ENCODE assay signal across 21 cellular contexts in the genomic region with DNA sequence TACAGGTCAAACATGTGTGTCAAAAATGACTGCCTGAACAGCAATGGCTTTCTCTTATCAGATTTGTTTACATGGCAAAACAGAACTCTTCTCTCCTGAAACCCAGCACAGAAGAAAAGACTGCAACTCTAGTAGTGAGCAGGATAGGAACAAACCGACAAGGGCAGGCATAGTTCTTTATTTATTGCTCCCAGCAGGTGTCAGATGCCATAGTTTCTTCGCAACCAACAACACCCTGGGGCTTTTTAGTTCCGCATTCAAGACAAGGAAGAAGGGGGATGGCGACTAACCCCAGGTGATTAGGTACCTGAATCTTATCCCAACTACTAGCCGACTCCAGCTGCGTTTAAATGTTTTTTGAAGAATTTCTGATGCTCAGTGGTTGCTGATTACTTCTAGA.
DNase-seq lines count a peak whose midpoint lies in the region; ATAC-seq and TF ChIP-seq lines count a peak whose summit lies in the region.
"Had no signal": no experiment of that assay in that cellular context is flagged by ENCODE, and none has a peak within 500 bp of the region (broad histone marks: within the 10 kb centered on the region; RNA-seq: fewer than 3 reads in every experiment).

No MANE protein-coding gene starts in this region.

- H3K56ac ChIP-seq in H9 (ENCODE audit: insufficient read length, low read depth, low read length): no peak overlapping the region

- no peak overlapping the region for H2AK5ac ChIP-seq in H9 (ENCODE audit: insufficient read length, low read length)
- H2AK5ac ChIP-seq in neuronal stem cell (ENCODE audit: low read depth, low read length): no peak overlapping the region

- peak; percentile 97 for ATAC-seq in WTC11

- H4K8ac ChIP-seq in H9 (replicated peaks; ENCODE audit: insufficient read length, low read depth, low read length) (no peak overlapping the region), neuronal stem cell (ENCODE audit: low read depth, low read length) (no peak overlapping the region)

- no CpG with 5 or more reads among the region's 6 CpGs for WGBS in H9 (ENCODE audit: extremely low coverage, insufficient read length, low lambda C conversion rate)
- WGBS in neuronal stem cell (ENCODE audit: extremely low coverage in 2 of 2, insufficient read length in 2 of 2, insufficient replicate concordance in 1 of 2), 2 donors: no CpG with 5 or more reads among the region's 6 CpGs

- POLR2A ChIA-PET in WTC11 (lab: Charles Lee): no interaction called here

- H3K4me2 ChIP-seq in H9 (ENCODE audit: insufficient read depth, insufficient read length, low read length) (no peak overlapping the region), neuronal stem cell (ENCODE audit: insufficient read depth, low read length, poor library complexity, severe bottlenecking) (no peak overlapping the region)
- H3K4me2 ChIP-seq: PC-9 had no signal

- H4K91ac ChIP-seq in H9 (ENCODE audit: insufficient read length, low read depth, low read length) (no peak overlapping the region), neuronal stem cell (ENCODE audit: low read depth, low read length, poor library complexity) (no peak overlapping the region)

- H3K27me3 Mint-ChIP-seq in H9 (ENCODE audit: low read depth): no peaks in the 10 kb centered on the region
- no peaks in the 10 kb centered on the region for H3K27me3 Mint-ChIP-seq in WTC11 (ENCODE audit: low read depth)
- H3K27me3 Mint-ChIP-seq in chondrocyte (ENCODE audit: low read depth): no peaks in the 10 kb centered on the region
- H3K27me3 Mint-ChIP-seq in glutamatergic neuron (ENCODE audit: unreplicated experiment): no peaks in the 10 kb centered on the region
- H3K27me3 Mint-ChIP-seq: CD8-positive, alpha-beta memory T cell had no signal

- H3K9ac ChIP-seq in H9 (ENCODE audit: extremely low read depth, insufficient read length, low read length): no peak overlapping the region
- H3K9ac ChIP-seq in iPS-20b (ENCODE audit: low read depth, low read length): no peak overlapping the region
- no peak overlapping the region for H3K9ac ChIP-seq in neuronal stem cell (ENCODE audit: low read depth, low read length, poor library complexity)

- no peaks in the 10 kb centered on the region for H3K27me3 ChIP-seq in H9 (ENCODE audit: insufficient read depth, low read length)
- H3K27me3 ChIP-seq in iPS-20b (ENCODE audit: insufficient read depth, low read length): no peaks in the 10 kb centered on the region
- no peaks in the 10 kb centered on the region for H3K27me3 ChIP-seq in neuronal stem cell (ENCODE audit: control insufficient read depth in 3 of 3, insufficient read depth in 3 of 3, low read depth in 1 of 3, low read length in 3 of 3)

- no peak overlapping the region for H3K18ac ChIP-seq in H9 (ENCODE audit: insufficient read length, low read depth, low read length)
- H3K18ac ChIP-seq in neuronal stem cell (ENCODE audit: low read length): no peak overlapping the region

- H2BK12ac ChIP-seq in H9 (ENCODE audit: insufficient read length, low read depth, low read length) (no peak overlapping the region), neuronal stem cell (ENCODE audit: low read length) (no peak overlapping the region)

- H3K4me3 Mint-ChIP-seq in H9 (no peak overlapping the region), WTC11 (no peak overlapping the region), chondrocyte (ENCODE audit: unreplicated experiment) (no peak overlapping the region), glutamatergic neuron (ENCODE audit: unreplicated experiment) (no peak overlapping the region)
- H3K4me3 Mint-ChIP-seq: CD8-positive, alpha-beta memory T cell had no signal

- no peaks in the 10 kb centered on the region for H3K23me2 ChIP-seq in H9 (ENCODE audit: insufficient read length, low read depth, low read length, poor library complexity, severe bottlenecking)

- H4K5ac ChIP-seq in H9 (ENCODE audit: insufficient read length, low read depth, low read length): no peak overlapping the region

- H3K4ac ChIP-seq in H9 (ENCODE audit: low read depth, low read length) (no peak overlapping the region), neuronal stem cell (ENCODE audit: low read length) (no peak overlapping the region)

- DNase-seq in H9 (peak; percentile 48), WTC11 (ENCODE audit: low spot score) (peak; percentile 15), neuronal stem cell (ENCODE audit: low spot score) (no peak), HuH-7.5 (ENCODE audit: low spot score) (no peak), chondrocyte (ENCODE audit: low spot score) (no peak), glutamatergic neuron (no peak)
- DNase-seq: Calu3; CD8-positive, alpha-beta memory T cell; DMS153; GOT3; NCI-H1105; NCI-H1694 treated with DMSO at 0.1 percent for 48 hours; NCI-H2081 treated with DMSO at 0.1 percent for 48 hours; NCI-H446; NCI-H526; PC-9; RPMI8226; SHP77; SW 1271 had no signal

- H3K23ac ChIP-seq in H9 (ENCODE audit: insufficient read length, low read depth, low read length) (no peak overlapping the region), neuronal stem cell (ENCODE audit: low read depth, low read length, poor library complexity) (no peak overlapping the region)

- no peaks in the 10 kb centered on the region for H3K9me3 ChIP-seq in H9 (ENCODE audit: control insufficient read depth, low read depth, low read length)
- H3K9me3 ChIP-seq in iPS-20b (ENCODE audit: insufficient read depth, low read depth, low read length): no peaks in the 10 kb centered on the region; the same call in 1 of the 2 replicates
- no peaks in the 10 kb centered on the region for H3K9me3 ChIP-seq in neuronal stem cell (replicated peaks in 1 of 2; ENCODE audit: control insufficient read depth in 2 of 2, insufficient read depth in 1 of 2, low read depth in 1 of 2, low read length in 2 of 2)

- H3K4me3 ChIP-seq in iPS-20b (ENCODE audit: low read length) (peak overlapping the region; percentile 34; the same call in 1 of the 2 replicates), neuronal stem cell (ENCODE audit: low read length in 2 of 2) (no peak overlapping the region)
- H3K4me3 ChIP-seq: PC-9 had no signal

- H2BK5ac ChIP-seq in H9 (ENCODE audit: insufficient read length, low read length) (no peak overlapping the region), neuronal stem cell (ENCODE audit: low read length) (no peak overlapping the region)

- H3K36me3 Mint-ChIP-seq in H9 (ENCODE audit: insufficient read depth in 1 of 3, low read depth in 3 of 3): peaks cover 0 to 7% (median 0%) of the 10 kb centered on the region in 3 experiments; a peak in 1 of 7 replicates
- 0 out of 2 replicates have a peak, but pooled peaks cover 4% of the 10 kb centered on the region for H3K36me3 Mint-ChIP-seq in WTC11
- H3K36me3 Mint-ChIP-seq in chondrocyte (ENCODE audit: low read depth): no peaks in the 10 kb centered on the region
- no peaks in the 10 kb centered on the region for H3K36me3 Mint-ChIP-seq in glutamatergic neuron (ENCODE audit: unreplicated experiment)
- H3K36me3 Mint-ChIP-seq: CD8-positive, alpha-beta memory T cell had no signal

- H2BK15ac ChIP-seq in H9 (ENCODE audit: low read depth, low read length) (no peak overlapping the region), neuronal stem cell (ENCODE audit: low read length) (no peak overlapping the region)

- H2AFZ ChIP-seq in H9 (ENCODE audit: low read length): no peak overlapping the region
- H2AFZ ChIP-seq in neuronal stem cell (ENCODE audit: low read length): peak overlapping the region; percentile 69
- H2AFZ ChIP-seq: PC-9 had no signal

- H2BK120ac ChIP-seq in H9 (ENCODE audit: low read depth, low read length, poor library complexity, severe bottlenecking): no peak overlapping the region
- no peak overlapping the region for H2BK120ac ChIP-seq in neuronal stem cell (ENCODE audit: low read depth, low read length)

- H3K27ac Mint-ChIP-seq in H9 (peak overlapping the region in 2 of 3 experiments; percentile 33 to 65; a peak in 3 of 7 replicates), WTC11 (peak overlapping the region; percentile 32; the same call in 1 of the 2 replicates), chondrocyte (ENCODE audit: unreplicated experiment) (no peak overlapping the region), glutamatergic neuron (ENCODE audit: unreplicated experiment) (no peak overlapping the region)
- H3K27ac Mint-ChIP-seq: CD8-positive, alpha-beta memory T cell had no signal

- H3K79me1 ChIP-seq in H9 (ENCODE audit: insufficient read depth, low read depth, low read length, poor library complexity, severe bottlenecking): no peaks in the 10 kb centered on the region
- H3K79me1 ChIP-seq in neuronal stem cell (ENCODE audit: low read depth, low read length): no peaks in the 10 kb centered on the region

- no peak overlapping the region for H2BK20ac ChIP-seq in H9 (ENCODE audit: low read depth, low read length, poor library complexity, severe bottlenecking)

- H3K9me3 Mint-ChIP-seq in H9 (peaks cover 0 to 7% of the 10 kb centered on the region in 2 experiments; a peak in 2 of 5 replicates), WTC11 (peaks cover 10% of the 10 kb centered on the region), chondrocyte (ENCODE audit: low read depth) (no peaks in the 10 kb centered on the region), glutamatergic neuron (ENCODE audit: unreplicated experiment) (no peaks in the 10 kb centered on the region)

- TF ChIP-seq CTCF in H9 (conservative IDR thresholded peaks at IDR 0.05) (no peak), WTC11 (IDR thresholded peaks at IDR 0.05) (no peak), chondrocyte (IDR thresholded peaks at IDR 0.05) (no peak), glutamatergic neuron (IDR thresholded peaks at IDR 0.05; ENCODE audit: partially characterized antibody, unreplicated experiment) (no peak)

- peaks cover 14% of the 10 kb centered on the region in 2 experiments for H3K4me1 Mint-ChIP-seq in H9
- peaks cover 16% of the 10 kb centered on the region for H3K4me1 Mint-ChIP-seq in WTC11
- no peaks in the 10 kb centered on the region for H3K4me1 Mint-ChIP-seq in chondrocyte (ENCODE audit: low read depth)
- no peaks in the 10 kb centered on the region for H3K4me1 Mint-ChIP-seq in glutamatergic neuron (ENCODE audit: low read depth, unreplicated experiment)
- H3K4me1 Mint-ChIP-seq: CD8-positive, alpha-beta memory T cell had no signal

- no peak overlapping the region for H3T11ph ChIP-seq in H9 (ENCODE audit: low read length)

- H3K36me3 ChIP-seq in iPS-20b (ENCODE audit: insufficient read depth, low read depth, low read length) (no peaks in the 10 kb centered on the region), neuronal stem cell (replicated peaks in 1 of 2; ENCODE audit: control insufficient read depth in 2 of 2, insufficient read depth in 2 of 2, low read length in 2 of 2) (no peaks in the 10 kb centered on the region)

- no peaks in the 10 kb centered on the region for H4K20me1 ChIP-seq in H9 (ENCODE audit: control insufficient read depth, insufficient read depth, insufficient read length)

- H3K4me1 ChIP-seq in H9 (ENCODE audit: insufficient read depth, low read length): no peaks in the 10 kb centered on the region; the same call in 1 of the 2 replicates
- peaks cover 10% of the 10 kb centered on the region; the same call in 1 of the 2 replicates for H3K4me1 ChIP-seq in iPS-20b (ENCODE audit: insufficient read depth, low read length)
- peaks cover 0 to 4% of the 10 kb centered on the region in 2 donors for H3K4me1 ChIP-seq in neuronal stem cell (ENCODE audit: control insufficient read depth in 2 of 2, insufficient read depth in 1 of 2, low read depth in 1 of 2, low read length in 2 of 2)

- H3K79me2 ChIP-seq in H9 (ENCODE audit: insufficient read depth, low read length): no peaks in the 10 kb centered on the region

- CTCF ChIA-PET in WTC11 (lab: Charles Lee): no interaction called here

- H3K27ac ChIP-seq in H9 (ENCODE audit: insufficient read length, low read depth, low read length): no peak overlapping the region
- H3K27ac ChIP-seq in iPS-20b (ENCODE audit: low read length): no peak overlapping the region
- H3K27ac ChIP-seq in neuronal stem cell (replicated peaks; ENCODE audit: low read length): peak overlapping the region; percentile 26
- H3K27ac ChIP-seq: C4-2B, PC-9 had no signal

- H3K14ac ChIP-seq in H9 (ENCODE audit: insufficient read depth, low read length) (no peak overlapping the region), neuronal stem cell (ENCODE audit: low read length) (no peak overlapping the region)

Comparison
In these comparisons a context has a peak if more than half of its experiments do, and no peak if none do; other contexts are left out.
1. DNase-seq: peak in H9 (single experiment) and WTC11 (single experiment); none in neuronal stem cell (single experiment), HuH-7.5 (single experiment), chondrocyte (single experiment) and glutamatergic neuron (single experiment).
2. H3K27ac Mint-ChIP-seq: peak in H9 (2 of 3) and WTC11 (single experiment); none in chondrocyte (single experiment) and glutamatergic neuron (single experiment).